1 cellular context compared by ENCODE assay signal in genomic region chr19:46607441-46607841, GRCh38.
A peak's percentile ranks its signal among the peaks of the same experiment; 100 is the strongest.
TF ChIP-seq lines count a peak whose summit lies in the region.

No MANE protein-coding gene starts in this region.

TF ChIP-seq in HepG2, 621 proteins besides CTCF, POLR2A, EP300 and RAD21:
- TF ChIP-seq TGIF2 (CRISPR knock-in tag; IDR thresholded peaks at IDR 0.05) (no peak), ZNF83 (CRISPR knock-in tag; IDR thresholded peaks at IDR 0.05; ENCODE audit: borderline replicate concordance) (no peak), RBFOX2 (IDR thresholded peaks at IDR 0.05; ENCODE audit: low read depth, low read length) (0 out of 2 replicates have a peak, but pooled peaks have one; percentile 32)
